Comparison of ENCODE assay signal across 18 cellular contexts in the genomic region with DNA sequence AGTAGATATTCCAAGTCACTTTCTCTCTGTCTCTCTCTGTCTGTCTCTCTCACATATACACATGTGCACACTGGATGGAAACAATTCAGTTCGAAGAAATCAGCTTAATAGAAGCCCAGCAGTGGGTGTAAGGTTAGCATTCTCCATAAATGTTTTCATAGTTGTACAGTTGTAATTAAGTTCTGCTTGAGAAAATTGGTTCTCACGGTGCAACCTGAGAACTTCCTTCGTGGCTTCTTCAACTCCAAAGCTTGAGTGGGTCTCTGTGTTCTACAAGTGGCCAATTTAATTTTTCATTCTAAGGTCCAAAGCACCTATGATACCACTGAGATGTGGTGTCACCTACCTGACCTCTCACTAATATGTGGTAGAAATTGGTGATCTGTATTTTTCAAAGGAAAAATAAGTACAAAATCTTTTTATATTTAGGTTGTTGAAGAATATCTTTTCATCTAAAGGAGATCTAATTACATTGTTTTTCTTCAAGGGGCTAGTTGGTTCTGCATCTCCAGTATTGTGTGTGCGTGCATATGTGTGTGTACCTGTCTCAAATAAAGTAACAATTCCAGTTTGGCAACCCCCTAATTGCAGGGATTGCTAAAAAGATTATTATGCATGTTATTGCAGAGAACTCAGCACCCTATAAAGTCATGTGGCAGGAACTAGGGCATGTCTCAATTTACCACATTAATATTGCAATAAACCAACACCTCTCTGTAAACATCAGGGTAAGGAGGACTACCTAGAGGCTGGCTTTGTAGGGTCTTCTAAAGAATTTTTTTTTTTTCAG.
DNase-seq lines count a peak whose midpoint lies in the region; TF ChIP-seq lines count a peak whose summit lies in the region.
"Had no signal": no experiment of that assay in that cellular context is flagged by ENCODE, and none has a peak within 500 bp of the region (broad histone marks: within the 10 kb centered on the region; RNA-seq: fewer than 3 reads in every experiment).

No MANE protein-coding gene starts in this region.

- no peak for TF ChIP-seq CTCF in Loucy (conservative IDR thresholded peaks at IDR 0.05; ENCODE audit: low read length)
- TF ChIP-seq CTCF in VCaP (conservative IDR thresholded peaks at IDR 0.05), result no peak
- no peak for TF ChIP-seq CTCF in parathyroid adenoma (IDR thresholded peaks at IDR 0.05)

- H3K9me2 ChIP-seq in Loucy (replicated peaks; ENCODE audit: low read depth, low read length), result no peaks in the 10 kb centered on the region

- no peaks in the 10 kb centered on the region for H4K20me1 ChIP-seq in Loucy (ENCODE audit: insufficient read depth, low read length, poor library complexity, severe bottlenecking)

- H3K9me3 ChIP-seq in Loucy (ENCODE audit: insufficient read depth, low read depth, low read length), result no peaks in the 10 kb centered on the region
- no peaks in the 10 kb centered on the region for H3K9me3 ChIP-seq in parathyroid adenoma (ENCODE audit: control insufficient read depth, low read length)
- H3K9me3 ChIP-seq: SJCRH30 had no signal

- H3K27me3 ChIP-seq in Loucy (ENCODE audit: insufficient read depth, low read length, poor library complexity, severe bottlenecking) (no peaks in the 10 kb centered on the region), parathyroid adenoma (ENCODE audit: control insufficient read depth, insufficient read depth, low read length) (no peaks in the 10 kb centered on the region)

- H3K9ac ChIP-seq in Loucy (ENCODE audit: low read depth, low read length, poor library complexity, severe bottlenecking), result no peak overlapping the region
- H3K9ac ChIP-seq in parathyroid adenoma, result no peak overlapping the region

- no peaks in the 10 kb centered on the region for H3K36me3 ChIP-seq in Loucy (ENCODE audit: insufficient read depth, low read length)
- H3K36me3 ChIP-seq in parathyroid adenoma (ENCODE audit: control insufficient read depth, insufficient read depth, low read length), result no peaks in the 10 kb centered on the region
- H3K36me3 ChIP-seq: SJCRH30 had no signal

- H3K4me3 ChIP-seq in Loucy (ENCODE audit: low read length, poor library complexity, severe bottlenecking) (no peak overlapping the region), parathyroid adenoma (ENCODE audit: low read depth, low read length) (no peak overlapping the region)
- H3K4me3 ChIP-seq: SJCRH30 had no signal

- H2AFZ ChIP-seq in Loucy (ENCODE audit: low read length), result peak overlapping the region; percentile 13; the same call in 1 of the 2 replicates
- peak overlapping the region; percentile 40 for H2AFZ ChIP-seq in parathyroid adenoma

- H3F3A ChIP-seq in Loucy (ENCODE audit: low read depth), result no peaks in the 10 kb centered on the region

- H3K27ac ChIP-seq in VCaP (peak overlapping the region; percentile 64), parathyroid adenoma (peak overlapping the region; percentile 15)
- H3K27ac ChIP-seq: SJCRH30 had no signal

- H3K79me2 ChIP-seq in Loucy (ENCODE audit: insufficient read depth, low read length), result no peaks in the 10 kb centered on the region
- no peaks in the 10 kb centered on the region for H3K79me2 ChIP-seq in parathyroid adenoma

- DNase-seq in NCI-H748 (lab: John Stamatoyannopoulos, UW; ENCODE audit: unreplicated experiment) (peak; percentile 70), NCI-H748 treated with DMSO at 0.1 percent for 48 hours (lab: John Stamatoyannopoulos, UW) (no peak), globus pallidus (ENCODE audit: low spot score) (no peak), NCI-H1092 (lab: John Stamatoyannopoulos, UW) (no peak)
- DNase-seq in stimulated activated CD4-positive, alpha-beta T cell treated with anti-CD3 and anti-CD28 coated beads, Interleukin-4, amount 100 ng/mL, for 1 hour, result no peak
- DNase-seq: C1 segment of cervical spinal cord; CD8-positive, alpha-beta memory T cell; DND-41; H7; IMR-90; NCI-H1092 treated with DMSO at 0.1 percent for 48 hours; NCI-H1930; NCI-H2227 treated with DMSO at 0.1 percent for 48 hours; NCI-H510A treated with DMSO at 0.1 percent for 48 hours; SJCRH30 had no signal

- H3K4me1 ChIP-seq in Loucy (ENCODE audit: insufficient read depth, low read length, poor library complexity, severe bottlenecking) (peaks cover 10% of the 10 kb centered on the region), parathyroid adenoma (peaks cover 6% of the 10 kb centered on the region)

- H3K4me2 ChIP-seq in Loucy (ENCODE audit: low read depth, low read length, poor library complexity, severe bottlenecking) (peak overlapping the region; percentile 32), parathyroid adenoma (ENCODE audit: low read length) (no peak overlapping the region)
